Comparison of ENCODE assay signal across 1 cellular context in genomic region chr20:49885558-49886332, GRCh38.
TF ChIP-seq lines count a peak whose summit lies in the region.

No MANE protein-coding gene starts in this region.

TF ChIP-seq in H1, 55 proteins besides CTCF, POLR2A, EP300 and RAD21:
- peak; percentile 47; the same call in 1 of the 2 replicates for TF ChIP-seq KDM1A (IDR thresholded peaks at IDR 0.05; ENCODE audit: borderline replicate concordance, low read length)
- no peak for TF ChIP-seq SP1 (IDR thresholded peaks at IDR 0.05; ENCODE audit: low read depth, low read length)
- TF ChIP-seq GTF2F1 (IDR thresholded peaks at IDR 0.05; ENCODE audit: borderline replicate concordance, low read depth, low read length): no peak
- TF ChIP-seq TAF7 (optimal IDR thresholded peaks at IDR 0.05; ENCODE audit: borderline replicate concordance, low read depth, low read length): no peak
